In the genomic region with DNA sequence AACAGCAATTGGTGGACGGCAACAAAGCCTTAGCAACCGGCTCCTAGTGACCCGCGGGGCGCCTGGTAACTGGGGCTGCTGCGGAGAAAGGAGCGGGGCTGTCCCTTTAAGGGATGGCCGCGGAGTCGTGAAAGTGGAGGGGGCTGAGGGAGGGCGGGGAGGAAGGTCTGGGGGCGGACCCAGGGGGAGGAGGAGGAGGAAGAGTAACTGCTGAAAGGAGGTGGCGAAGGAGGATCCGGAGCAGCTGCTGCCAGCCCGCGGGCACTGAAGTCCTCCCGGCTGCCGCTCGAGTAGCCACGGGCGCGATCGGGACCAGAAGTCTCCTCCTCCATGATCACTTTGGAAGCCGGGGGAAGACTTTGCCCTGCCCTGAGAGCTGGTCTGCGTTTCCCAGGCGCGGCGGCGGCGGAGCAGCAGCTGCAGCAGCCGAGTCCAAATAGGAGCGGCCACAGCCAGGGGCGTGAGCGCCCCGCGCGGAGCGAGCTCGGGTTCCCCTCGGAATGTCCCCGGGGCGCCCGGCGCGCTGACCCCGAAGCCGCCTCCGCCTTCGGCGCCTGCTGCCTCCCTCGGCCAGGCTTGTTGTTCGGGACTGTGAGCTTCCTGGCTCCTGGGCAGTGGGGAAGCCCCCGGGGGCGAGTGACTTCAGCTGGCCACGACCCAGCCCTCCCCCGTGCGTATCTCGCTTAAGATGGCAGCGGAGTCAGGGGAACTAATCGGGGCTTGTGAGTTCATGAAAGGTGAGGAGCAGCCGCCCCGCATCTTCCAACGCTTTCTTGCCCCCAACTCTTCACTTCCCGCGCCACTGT, we compare ENCODE assay signal across 8 cellular contexts. TPM values are rescaled to one million over a fixed set of nuclear protein-coding genes. Genes with fewer than 3 reads are reported as not detected.
DNase-seq lines count a peak whose midpoint lies in the region; ATAC-seq and TF ChIP-seq lines count a peak whose summit lies in the region.

A gene with protein sequence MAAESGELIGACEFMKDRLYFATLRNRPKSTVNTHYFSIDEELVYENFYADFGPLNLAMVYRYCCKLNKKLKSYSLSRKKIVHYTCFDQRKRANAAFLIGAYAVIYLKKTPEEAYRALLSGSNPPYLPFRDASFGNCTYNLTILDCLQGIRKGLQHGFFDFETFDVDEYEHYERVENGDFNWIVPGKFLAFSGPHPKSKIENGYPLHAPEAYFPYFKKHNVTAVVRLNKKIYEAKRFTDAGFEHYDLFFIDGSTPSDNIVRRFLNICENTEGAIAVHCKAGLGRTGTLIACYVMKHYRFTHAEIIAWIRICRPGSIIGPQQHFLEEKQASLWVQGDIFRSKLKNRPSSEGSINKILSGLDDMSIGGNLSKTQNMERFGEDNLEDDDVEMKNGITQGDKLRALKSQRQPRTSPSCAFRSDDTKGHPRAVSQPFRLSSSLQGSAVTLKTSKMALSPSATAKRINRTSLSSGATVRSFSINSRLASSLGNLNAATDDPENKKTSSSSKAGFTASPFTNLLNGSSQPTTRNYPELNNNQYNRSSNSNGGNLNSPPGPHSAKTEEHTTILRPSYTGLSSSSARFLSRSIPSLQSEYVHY (plus strand): TSS at position 240 of the 806 bp plus-strand sequence. CDS start 449 bp downstream, at position 689.

- no peaks in the 10 kb centered on the region for H3K9me3 Mint-ChIP-seq in chondrocyte (ENCODE audit: low read depth)

- TF ChIP-seq CTCF in chondrocyte (IDR thresholded peaks at IDR 0.05): peak; percentile 3

- peak within 1 kb of the TSS; percentile 86 for H3K4me3 Mint-ChIP-seq in chondrocyte (ENCODE audit: unreplicated experiment)

- no peaks in the 10 kb centered on the region for H3K36me3 Mint-ChIP-seq in chondrocyte (ENCODE audit: low read depth)

- H3K27ac Mint-ChIP-seq in chondrocyte (ENCODE audit: unreplicated experiment): peak within 1 kb of the TSS; percentile 91

- no peaks in the 10 kb centered on the region for H3K27me3 Mint-ChIP-seq in chondrocyte (ENCODE audit: low read depth)

- H3K4me1 Mint-ChIP-seq in chondrocyte (ENCODE audit: low read depth): peaks cover 31% of the 10 kb centered on the region

- DNase-seq in AG20443 (ENCODE audit: low spot score) (peak; percentile 96), NCI-H446 treated with DMSO at 0.1 percent for 48 hours (lab: John Stamatoyannopoulos, UW) (peak; percentile 94), chondrocyte (ENCODE audit: low spot score) (peak; percentile 98), kidney glomerular epithelial cell (lab: John Stamatoyannopoulos, UW) (peak; percentile 88)
- peak; percentile 73 for DNase-seq in activated CD4-positive, alpha-beta T cell treated with anti-CD3 and anti-CD28 coated beads for 1 hour
- DNase-seq in stimulated activated CD4-positive, alpha-beta T cell treated with anti-CD3 and anti-CD28 coated beads, Interleukin-1b, Interleukin-23, amount 100 ng/mL, for 1 hour (ENCODE audit: low read depth in 2 of 2): peak; percentile 60 to 66

- peak; percentile 60 for ATAC-seq in GM19035 (IDR thresholded peaks at IDR 0.05; ENCODE audit: unreplicated experiment)
- peak; percentile 72 for ATAC-seq in HG03354 (IDR thresholded peaks at IDR 0.05; ENCODE audit: poor library complexity, severe bottlenecking, unreplicated experiment)

RNA-seq across cellular contexts. Expression of the gene that starts here (rescaled TPM):
- total RNA-seq in chondrocyte: 1.4 to 2.3 TPM (median 1.5 TPM) in 3 replicates

Comparison
In these comparisons a context has a peak if more than half of its experiments do, and no peak if none do; other contexts are left out.
1. Peak in every context shown above with its lines: DNase-seq and ATAC-seq.